Comparison of ENCODE assay signal across 16 cellular contexts in the genomic region with DNA sequence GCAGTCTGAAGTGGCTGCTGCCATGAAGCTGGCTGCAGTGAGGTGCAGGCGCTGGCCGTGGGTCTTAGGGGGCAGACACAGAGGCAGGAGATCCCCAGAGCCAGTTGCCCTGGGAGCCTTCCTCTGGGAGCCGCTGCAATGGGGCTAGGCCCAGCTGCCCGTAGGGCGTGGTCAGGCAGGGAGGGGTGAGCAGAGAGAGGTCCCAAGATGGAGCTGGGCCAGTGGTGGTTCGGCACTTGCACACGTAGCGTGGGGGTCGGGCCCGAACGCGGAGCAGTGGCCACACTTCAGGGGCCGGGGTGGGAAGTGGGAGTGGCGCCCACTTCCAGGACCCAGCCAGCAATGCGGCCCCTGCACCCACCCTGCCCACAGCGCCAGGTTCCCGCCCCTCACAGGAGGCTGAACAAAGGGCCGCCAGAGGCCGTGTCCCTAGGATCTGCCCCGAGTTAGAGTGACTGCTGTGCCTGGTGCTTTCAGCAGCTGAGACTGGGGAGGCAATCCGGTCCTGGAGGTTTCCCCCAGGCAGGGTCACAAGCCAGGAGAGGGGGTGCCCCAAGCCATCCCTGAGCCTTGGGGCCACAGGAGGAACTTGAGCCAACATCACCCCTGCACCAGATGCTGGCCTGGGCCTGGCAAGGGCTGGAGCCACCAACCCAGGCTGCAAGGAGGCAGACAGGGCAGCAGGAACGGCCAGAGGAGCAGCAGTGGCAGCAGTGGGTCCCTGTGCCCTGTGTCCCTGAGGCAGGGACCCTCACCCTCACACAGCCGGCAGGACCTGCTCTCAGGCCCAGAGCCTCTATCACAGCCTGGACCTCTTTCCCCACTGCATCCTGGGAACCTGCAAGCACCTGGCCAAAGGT. TPM values are rescaled to one million over a fixed set of nuclear protein-coding genes. Genes with fewer than 3 reads are reported as not detected.
A peak's percentile ranks its signal among the peaks of the same experiment; 100 is the strongest.
DNase-seq lines count a peak whose midpoint lies in the region; ATAC-seq, FAIRE-seq and TF ChIP-seq lines count a peak whose summit lies in the region.
"Had no signal": no experiment of that assay in that cellular context is flagged by ENCODE, and none has a peak within 500 bp of the region (broad histone marks: within the 10 kb centered on the region; RNA-seq: fewer than 3 reads in every experiment).

No MANE protein-coding gene starts in this region.

- ATAC-seq in stimulated activated effector memory CD8-positive, alpha-beta T cell treated with anti-CD3 and anti-CD28 coated beads, Interleukin-12 subunit alpha, Interleukin-12 subunit beta, amount 100 ng/mL, for 72 hours = peak; percentile 8

- no peak for TF ChIP-seq RAD21 in H1 (IDR thresholded peaks at IDR 0.05 in 1 of 2, conservative IDR thresholded peaks at IDR 0.05 in 1 of 2; ENCODE audit: low read depth in 2 of 2, low read length in 2 of 2)

- H3K36me3 ChIP-seq in H1 (ENCODE audit: control insufficient read depth in 2 of 4, insufficient read depth in 4 of 4, low read length in 3 of 4) = no peaks in the 10 kb centered on the region
- H3K36me3 ChIP-seq in SJCRH30 = no peaks in the 10 kb centered on the region
- H3K36me3 ChIP-seq: BLaER1, HAP-1 had no signal

- H3K4me3 ChIP-seq in H1 (ENCODE audit: extremely low read depth in 1 of 4, insufficient read depth in 2 of 4, low read depth in 3 of 4, low read length in 4 of 4) (no peak overlapping the region), SJCRH30 (no peak overlapping the region)
- H3K4me3 ChIP-seq: BLaER1, HAP-1 had no signal

- H3K9me3 ChIP-seq in H1 (ENCODE audit: insufficient read depth in 2 of 2, low read depth in 1 of 2, low read length in 1 of 2) (peaks cover 0 to 3% of the 10 kb centered on the region in 2 experiments; a peak in 1 of 4 replicates), SJCRH30 (replicated peaks) (no peaks in the 10 kb centered on the region)
- H3K9me3 ChIP-seq: Caco-2, HAP-1 had no signal

- H3K79me2 ChIP-seq in H1 (ENCODE audit: control insufficient read depth in 1 of 2, insufficient read depth in 2 of 2, low read length in 2 of 2) = no peaks in the 10 kb centered on the region

- H3K4me1 ChIP-seq in H1 (replicated peaks in 1 of 4; ENCODE audit: control insufficient read depth in 3 of 4, insufficient read depth in 4 of 4, low read length in 3 of 4) = no peaks in the 10 kb centered on the region
- H3K4me1 ChIP-seq in SJCRH30 = no peaks in the 10 kb centered on the region
- H3K4me1 ChIP-seq: Caco-2, HAP-1 had no signal

- H2AK5ac ChIP-seq in H1 (ENCODE audit: low read depth, low read length) = no peak overlapping the region

- H2BK15ac ChIP-seq in H1 (ENCODE audit: low read length) = no peak overlapping the region

- peaks cover 6% of the 10 kb centered on the region for H3K4me1 Mint-ChIP-seq in T-helper 2 cell treated with Interferon-gamma antibody and Interleukin-4, amounts not matched to agents 5 μg/mL and 100 μg/mL, for 36 hours (ENCODE audit: low read depth)
- no peaks in the 10 kb centered on the region for H3K4me1 Mint-ChIP-seq in stimulated activated effector memory CD8-positive, alpha-beta T cell treated with anti-CD3 and anti-CD28 coated beads, Interleukin-12 subunit alpha, Interleukin-12 subunit beta, amount 100 ng/mL, for 72 hours

- H3K4me3 Mint-ChIP-seq in T-helper 2 cell treated with Interferon-gamma antibody and Interleukin-4, amounts not matched to agents 5 μg/mL and 100 μg/mL, for 36 hours = no peak overlapping the region
- H3K4me3 Mint-ChIP-seq in stimulated activated effector memory CD8-positive, alpha-beta T cell treated with anti-CD3 and anti-CD28 coated beads, Interleukin-12 subunit alpha, Interleukin-12 subunit beta, amount 100 ng/mL, for 72 hours = no peak overlapping the region
- H3K4me3 Mint-ChIP-seq: CD8-positive, alpha-beta memory T cell had no signal

- no peak overlapping the region for H3K4me2 ChIP-seq in H1 (ENCODE audit: insufficient read depth in 1 of 2, low read depth in 2 of 2, low read length in 2 of 2)
- H3K4me2 ChIP-seq: BLaER1, KMS-11 had no signal

- no peak overlapping the region for H3K56ac ChIP-seq in H1 (replicated peaks; ENCODE audit: insufficient read length, low read depth, low read length)

- H3K27me3 ChIP-seq in H1 (replicated peaks in 1 of 4; ENCODE audit: control insufficient read depth in 3 of 4, extremely low read depth in 1 of 4, insufficient read depth in 3 of 4, low read length in 3 of 4) = no peaks in the 10 kb centered on the region
- no peaks in the 10 kb centered on the region for H3K27me3 ChIP-seq in SJCRH30
- H3K27me3 ChIP-seq: BLaER1 had no signal

- no peak overlapping the region for H3K14ac ChIP-seq in H1 (ENCODE audit: insufficient read length)

- no peak overlapping the region for H3K23ac ChIP-seq in H1 (ENCODE audit: insufficient read length)

- no peak for TF ChIP-seq EP300 in H1 (IDR thresholded peaks at IDR 0.05; ENCODE audit: borderline replicate concordance in 1 of 2, low read depth in 2 of 2, low read length in 2 of 2)

- CTCF ChIA-PET in H1 (lab: Charles Lee; ENCODE audit: partially characterized antibody) = no interaction called here

- TF ChIP-seq POLR2A in H1 (IDR thresholded peaks at IDR 0.05; ENCODE audit: control extremely low read depth in 1 of 2, low read depth in 2 of 2, low read length in 2 of 2) = no peak

- H4K20me1 ChIP-seq in H1 (replicated peaks in 1 of 2; ENCODE audit: control insufficient read depth in 1 of 2, insufficient read depth in 2 of 2, low read length in 2 of 2) = no peaks in the 10 kb centered on the region
- H4K20me1 ChIP-seq: BLaER1 had no signal

- DNase-seq in T-helper 2 cell treated with Interferon-gamma antibody and Interleukin-4, amounts not matched to agents 5 μg/mL and 100 μg/mL, for 36 hours (ENCODE audit: low spot score) = no peak
- DNase-seq in T-helper 2 cell (no peak), H1 (ENCODE audit: low read depth in 1 of 2, low spot score in 2 of 2) (no peak), SJCRH30 (no peak), HPDE6-E6E7 (ENCODE audit: extremely low spot score) (no peak), NCI-H774 (lab: John Stamatoyannopoulos, UW) (no peak)
- DNase-seq in stimulated activated effector memory CD8-positive, alpha-beta T cell treated with anti-CD3 and anti-CD28 coated beads, Interleukin-12 subunit alpha, Interleukin-12 subunit beta, amount 100 ng/mL, for 72 hours (ENCODE audit: low spot score in 2 of 2) = no peak
- DNase-seq: Caco-2; CD8-positive, alpha-beta memory T cell; GF-D8; GOT3; IMR-90 had no signal

- WGBS in H1 (ENCODE audit: extremely low coverage in 1 of 2, insufficient coverage in 1 of 2, insufficient read length in 1 of 2, insufficient replicate concordance in 2 of 2, low coverage in 1 of 2, low lambda C conversion rate in 2 of 2, missing lambda C conversion rate in 1 of 2), 2 experiments = 91% methylated on average over 23 of the region's 23 CpGs; no CpG with 5 or more reads in 1 of the 2 experiments

- peaks cover 33% of the 10 kb centered on the region for H3K9me3 Mint-ChIP-seq in T-helper 2 cell treated with Interferon-gamma antibody and Interleukin-4, amounts not matched to agents 5 μg/mL and 100 μg/mL, for 36 hours
- peaks cover 9% of the 10 kb centered on the region for H3K9me3 Mint-ChIP-seq in stimulated activated effector memory CD8-positive, alpha-beta T cell treated with anti-CD3 and anti-CD28 coated beads, Interleukin-12 subunit alpha, Interleukin-12 subunit beta, amount 100 ng/mL, for 72 hours

- no peak overlapping the region for H2BK120ac ChIP-seq in H1 (replicated peaks; ENCODE audit: low read depth, low read length)

- no peak overlapping the region for H2BK5ac ChIP-seq in H1 (ENCODE audit: low read depth, low read length)

- no peak overlapping the region for H2BK20ac ChIP-seq in H1 (ENCODE audit: low read length)

- H3K79me1 ChIP-seq in H1 (ENCODE audit: low read depth, low read length) = no peaks in the 10 kb centered on the region

- H4K8ac ChIP-seq in H1 (ENCODE audit: extremely low read depth, insufficient read depth, low read length) = peak overlapping the region; percentile 68; the same call in 1 of the 2 replicates

- no peak overlapping the region for H3K27ac ChIP-seq in H1 (ENCODE audit: low read depth, low read length)
- H3K27ac ChIP-seq in SJCRH30 = no peak overlapping the region
- H3K27ac ChIP-seq: 22Rv1, BLaER1, KMS-11 had no signal

- no peak overlapping the region for H4K5ac ChIP-seq in H1 (ENCODE audit: insufficient read length, low read depth, low read length)

- no peak overlapping the region for H2BK12ac ChIP-seq in H1 (ENCODE audit: low read depth, low read length)

- peaks cover 70% of the 10 kb centered on the region for H3K36me3 Mint-ChIP-seq in T-helper 2 cell treated with Interferon-gamma antibody and Interleukin-4, amounts not matched to agents 5 μg/mL and 100 μg/mL, for 36 hours (ENCODE audit: low read depth)
- H3K36me3 Mint-ChIP-seq in stimulated activated effector memory CD8-positive, alpha-beta T cell treated with anti-CD3 and anti-CD28 coated beads, Interleukin-12 subunit alpha, Interleukin-12 subunit beta, amount 100 ng/mL, for 72 hours = peaks cover 14% of the 10 kb centered on the region

- no peak overlapping the region for H3K18ac ChIP-seq in H1 (ENCODE audit: extremely low read depth, low read length)

- peak overlapping the region; percentile 14 for H3K27ac Mint-ChIP-seq in T-helper 2 cell treated with Interferon-gamma antibody and Interleukin-4, amounts not matched to agents 5 μg/mL and 100 μg/mL, for 36 hours
- no peak overlapping the region for H3K27ac Mint-ChIP-seq in stimulated activated effector memory CD8-positive, alpha-beta T cell treated with anti-CD3 and anti-CD28 coated beads, Interleukin-12 subunit alpha, Interleukin-12 subunit beta, amount 100 ng/mL, for 72 hours

- no peaks in the 10 kb centered on the region for H3K23me2 ChIP-seq in H1 (ENCODE audit: low read depth, low read length)

- no peak overlapping the region for H3K4ac ChIP-seq in H1 (replicated peaks; ENCODE audit: insufficient read length, low read depth, low read length)

- H2AFZ ChIP-seq in H1 (ENCODE audit: low read length) = no peak overlapping the region

- POLR2A ChIA-PET in H1 (lab: Charles Lee; ENCODE audit: partially characterized antibody) = no interaction called here

- no peak for FAIRE-seq in H1 (lab: Jason Lieb, UNC)

- H3K9ac ChIP-seq in H1 (replicated peaks in 1 of 4; ENCODE audit: extremely low read depth in 1 of 4, low read depth in 3 of 4, low read length in 3 of 4) = no peak overlapping the region
- H3K9ac ChIP-seq: BLaER1, KMS-11 had no signal

- H4K91ac ChIP-seq in H1 (replicated peaks; ENCODE audit: insufficient read length, low read length) = no peak overlapping the region

- TF ChIP-seq CTCF in H1 (IDR thresholded peaks at IDR 0.05; ENCODE audit: control extremely low read depth in 1 of 3, insufficient read depth in 1 of 3, low read depth in 1 of 3, low read length in 3 of 3) = no peak

- H3K27me3 Mint-ChIP-seq in T-helper 2 cell treated with Interferon-gamma antibody and Interleukin-4, amounts not matched to agents 5 μg/mL and 100 μg/mL, for 36 hours (ENCODE audit: low read depth) = no peaks in the 10 kb centered on the region
- H3K27me3 Mint-ChIP-seq: CD8-positive, alpha-beta memory T cell had no signal

RNA-seq across cellular contexts. Expression of a gene that starts 21.3 kb away (rescaled TPM):
- total RNA-seq in H1 (2021; fragmentation: NEBNext Ultra II Directional; extraction: Animal tissue kit (Norgen Biotek cat#: 25700)) = 0.31 and 1.5 TPM in 2 replicates
- polyA plus RNA-seq in H1 (2011; rRNA removed) = 0.36 and 0.58 TPM in 2 replicates
- polyA plus RNA-seq in H1 (2011; cell fraction: cytosol; rRNA removed) = 0.53 TPM
- polyA plus RNA-seq in H1 (2011; cell fraction: nucleus; rRNA removed) = 0.81 TPM
- 0.28 to 0.57 TPM (median 0.40 TPM) in 4 replicates for polyA plus RNA-seq in H1 (2012, experiment 1 of 2)
- polyA plus RNA-seq in H1 (2012, experiment 2 of 2) = not detected
- 0.63 TPM for polyA plus RNA-seq in H1 (2013, experiment 1 of 2)
- polyA plus RNA-seq in H1 (2013, experiment 2 of 2) = 1.0 TPM
- polyA minus RNA-seq in H1 (2011; rRNA and poly(A)+ RNA removed) = 0.66 and 0.69 TPM in 2 replicates
- polyA minus RNA-seq in H1 (2011; cell fraction: cytosol; rRNA and poly(A)+ RNA removed) = 0.51 TPM
- 0.70 TPM for polyA minus RNA-seq in H1 (2011; cell fraction: nucleus; rRNA and poly(A)+ RNA removed)
- 2.9 and 3.7 TPM in 2 replicates for total RNA-seq in SJCRH30 (2014; rRNA removed; shearing (Covaris generic))
- total RNA-seq: Caco-2 had no signal
